11 cellular contexts compared by ENCODE assay signal in genomic region chr3:47082519-47082918, GRCh38.
DNase-seq lines count a peak whose midpoint lies in the region; ATAC-seq, FAIRE-seq and TF ChIP-seq lines count a peak whose summit lies in the region.
"Had no signal": no experiment of that assay in that cellular context is flagged by ENCODE, and none has a peak within 500 bp of the region (broad histone marks: within the 10 kb centered on the region; RNA-seq: fewer than 3 reads in every experiment).

No MANE protein-coding gene starts in this region.

- FAIRE-seq in GM12878 (lab: Jason Lieb, UNC) = peak; percentile 74
- FAIRE-seq in kidney (lab: Jason Lieb, UNC) = no peak

- peak overlapping the region; percentile 34 for H3K27ac Mint-ChIP-seq in activated naive CD8-positive, alpha-beta T cell
- no peak overlapping the region for H3K27ac Mint-ChIP-seq in activated naive CD8-positive, alpha-beta T cell treated with anti-CD3 and anti-CD28 coated beads for 36 hours
- no peak overlapping the region for H3K27ac Mint-ChIP-seq in stimulated activated effector memory CD8-positive, alpha-beta T cell treated with anti-CD3 and anti-CD28 coated beads, Interleukin-12 subunit alpha, Interleukin-12 subunit beta, amount 100 ng/mL, for 72 hours

- H2BK15ac ChIP-seq in IMR-90 (ENCODE audit: low read depth, low read length) = no peak overlapping the region

- peaks cover 21% of the 10 kb centered on the region for H4K20me1 ChIP-seq in IMR-90 (ENCODE audit: insufficient read depth, low read length)
- no peaks in the 10 kb centered on the region; the same call in 1 of the 2 replicates for H4K20me1 ChIP-seq in GM12878 (ENCODE audit: control insufficient read depth, insufficient read depth)

- no peak overlapping the region for H3K4me3 Mint-ChIP-seq in activated naive CD8-positive, alpha-beta T cell
- no peak overlapping the region for H3K4me3 Mint-ChIP-seq in activated naive CD8-positive, alpha-beta T cell treated with anti-CD3 and anti-CD28 coated beads for 36 hours
- H3K4me3 Mint-ChIP-seq in stimulated activated effector memory CD8-positive, alpha-beta T cell treated with anti-CD3 and anti-CD28 coated beads, Interleukin-12 subunit alpha, Interleukin-12 subunit beta, amount 100 ng/mL, for 72 hours = no peak overlapping the region

- peaks cover 20% of the 10 kb centered on the region for H3K36me3 Mint-ChIP-seq in activated naive CD8-positive, alpha-beta T cell
- peaks cover 29% of the 10 kb centered on the region for H3K36me3 Mint-ChIP-seq in activated naive CD8-positive, alpha-beta T cell treated with anti-CD3 and anti-CD28 coated beads for 36 hours
- H3K36me3 Mint-ChIP-seq in stimulated activated effector memory CD8-positive, alpha-beta T cell treated with anti-CD3 and anti-CD28 coated beads, Interleukin-12 subunit alpha, Interleukin-12 subunit beta, amount 100 ng/mL, for 72 hours = peaks cover 98% of the 10 kb centered on the region

- intact Hi-C loops in IMR-90 (cut with micrococcal nuclease) (no loop called here), GM12878 (cut with micrococcal nuclease; ENCODE audit: unreplicated experiment) (loop anchor here (10.0 kb wide), 2 partner anchors 142 to 242 kb away; no protein-coding TSS in a partner anchor), kidney (cut with DNase I) (no loop called here)

- H3K9me3 ChIP-seq in IMR-90 (ENCODE audit: control insufficient read depth, insufficient read depth, low read length) (no peaks in the 10 kb centered on the region), GM12878 (replicated peaks; ENCODE audit: control insufficient read depth, insufficient read depth, low read length) (no peaks in the 10 kb centered on the region), kidney (ENCODE audit: control insufficient read depth in 1 of 2, low read length in 2 of 2) (no peaks in the 10 kb centered on the region)

- POLR2A ChIA-PET in IMR-90 (lab: Charles Lee; ENCODE audit: unreplicated experiment) = no interaction called here
- POLR2A ChIA-PET in GM12878 (lab: Charles Lee) = interaction anchor here (0.7 to 1.6 kb wide), 5 partner anchors 9 to 86 kb away, joined by 3 to 5 read pairs (median 4); no protein-coding TSS in a partner anchor

- H3K27ac ChIP-seq in IMR-90 (ENCODE audit: insufficient read depth, low read length) = no peak overlapping the region
- H3K27ac ChIP-seq in GM12878 (ENCODE audit: control insufficient read depth, insufficient read depth) = 0 out of 2 replicates have a peak overlapping the region, but pooled peaks have one; percentile 4
- H3K27ac ChIP-seq in kidney (ENCODE audit: low read depth in 2 of 2, low read length in 2 of 2) = no peak overlapping the region

- peaks cover 30 to 60% of the 10 kb centered on the region in 2 experiments for H3K79me1 ChIP-seq in IMR-90 (ENCODE audit: low read depth in 1 of 2, low read length in 2 of 2)

- H3K27me3 ChIP-seq in IMR-90 (ENCODE audit: control insufficient read depth, insufficient read depth, low read length) (no peaks in the 10 kb centered on the region), GM12878 (replicated peaks in 1 of 2; ENCODE audit: control insufficient read depth in 2 of 2, insufficient read depth in 2 of 2, low read length in 1 of 2) (no peaks in the 10 kb centered on the region)

- ATAC-seq in IMR-90 (ENCODE audit: low read depth) (peak; percentile 94), GM12878 (peak; percentile 95), HG03175 (IDR thresholded peaks at IDR 0.05; ENCODE audit: unreplicated experiment) (no peak)
- ATAC-seq in stimulated activated effector memory CD8-positive, alpha-beta T cell treated with anti-CD3 and anti-CD28 coated beads, Interleukin-12 subunit alpha, Interleukin-12 subunit beta, amount 100 ng/mL, for 72 hours = peak; percentile 32
- ATAC-seq: Panc1 had no signal

- TF ChIP-seq POLR2A in IMR-90 (IDR thresholded peaks at IDR 0.05; ENCODE audit: low read depth, low read length) (no peak), GM12878 (IDR thresholded peaks at IDR 0.05; ENCODE audit: low read depth, low read length) (no peak)

- peak overlapping the region; percentile 3; the same call in 1 of the 2 replicates for H3K4ac ChIP-seq in IMR-90 (ENCODE audit: low read depth, low read length)

- peak overlapping the region; percentile 10; the same call in 1 of the 2 replicates for H3K18ac ChIP-seq in IMR-90 (ENCODE audit: low read depth, low read length)

- SMC1A ChIA-PET in GM12878 (lab: Charles Lee; ENCODE audit: uncharacterized antibody, unreplicated experiment) = interaction anchor here (0.5 to 2.9 kb wide), 21 partner anchors 9 to 242 kb away, joined by 3 to 17 read pairs (median 4); partner anchors contain the start of gene SETD2

- H3K14ac ChIP-seq in IMR-90 (replicated peaks; ENCODE audit: low read depth, low read length) = peak overlapping the region; percentile 49; the same call in 1 of the 2 replicates

- no peak overlapping the region; a peak in 1 of 4 replicates for H4K8ac ChIP-seq in IMR-90 (ENCODE audit: low read depth in 2 of 2, low read length in 2 of 2)

- no peak for TF ChIP-seq CTCF in IMR-90 (conservative IDR thresholded peaks at IDR 0.05; ENCODE audit: low read depth, low read length)
- TF ChIP-seq CTCF in GM12878 (IDR thresholded peaks at IDR 0.05 in 2 of 3, conservative IDR thresholded peaks at IDR 0.05 in 1 of 3; ENCODE audit: control insufficient read depth in 2 of 3, extremely low read depth in 1 of 3, insufficient read depth in 1 of 3, low read depth in 3 of 3, low read length in 3 of 3) = no peak
- no peak for TF ChIP-seq CTCF in kidney (IDR thresholded peaks at IDR 0.05; ENCODE audit: borderline replicate concordance, extremely low read depth, insufficient read depth)

- CTCF ChIA-PET in IMR-90 (lab: Yijun Ruan, JAX) = interaction anchor here (0.8 to 1.3 kb wide), 5 partner anchors 10 to 66 kb away, joined by 3 to 6 read pairs (median 3); no protein-coding TSS in a partner anchor
- CTCF ChIA-PET in GM12878 (lab: Yijun Ruan, JAX) = interaction anchor here (0.6 to 1.6 kb wide), 12 partner anchors 10 to 288 kb away, joined by 3 to 9 read pairs (median 3); no protein-coding TSS in a partner anchor

- H3K56ac ChIP-seq in IMR-90 (ENCODE audit: extremely low read depth, insufficient read depth, low read length) = no peak overlapping the region

- no peak for TF ChIP-seq EP300 in GM12878 (IDR thresholded peaks at IDR 0.05; ENCODE audit: borderline replicate concordance in 1 of 2, control insufficient read depth in 1 of 2, low read depth in 2 of 2, low read length in 2 of 2)

- peak overlapping the region; percentile 84; the same call in 1 of the 2 replicates for H3K4me2 ChIP-seq in IMR-90 (ENCODE audit: low read depth, low read length)
- peak overlapping the region; percentile 28; the same call in 1 of the 2 replicates for H3K4me2 ChIP-seq in GM12878 (ENCODE audit: control insufficient read depth, insufficient read depth)

- H2BK5ac ChIP-seq in IMR-90 (ENCODE audit: low read depth, low read length, poor library complexity, severe bottlenecking) = peak overlapping the region; percentile 73

- peaks cover 19% of the 10 kb centered on the region for H3K36me3 ChIP-seq in IMR-90 (ENCODE audit: control insufficient read depth, insufficient read depth, low read length)
- H3K36me3 ChIP-seq in GM12878 (ENCODE audit: control insufficient read depth in 2 of 2, insufficient read depth in 2 of 2, low read length in 1 of 2) = peaks cover 6 to 25% of the 10 kb centered on the region in 2 experiments
- H3K36me3 ChIP-seq in kidney (ENCODE audit: control insufficient read depth in 1 of 2, insufficient read depth in 2 of 2, low read length in 2 of 2) = peaks cover 24 to 31% of the 10 kb centered on the region in 2 donors

- peaks cover 9% of the 10 kb centered on the region for H3K9me1 ChIP-seq in IMR-90 (ENCODE audit: insufficient read depth, low read length)

- no peaks in the 10 kb centered on the region for H3K27me3 Mint-ChIP-seq in activated naive CD8-positive, alpha-beta T cell
- no peaks in the 10 kb centered on the region for H3K27me3 Mint-ChIP-seq in activated naive CD8-positive, alpha-beta T cell treated with anti-CD3 and anti-CD28 coated beads for 36 hours

- no peak for DNase-seq in activated naive CD8-positive, alpha-beta T cell treated with anti-CD3 and anti-CD28 coated beads for 36 hours
- DNase-seq in IMR-90 (peak; percentile 89), GM12878 (ENCODE audit: low read depth, low spot score) (peak; percentile 51), kidney (no peak), NCI-H1436 (lab: John Stamatoyannopoulos, UW) (no peak)
- no peak for DNase-seq in stimulated activated effector memory CD8-positive, alpha-beta T cell treated with anti-CD3 and anti-CD28 coated beads, Interleukin-12 subunit alpha, Interleukin-12 subunit beta, amount 100 ng/mL, for 72 hours (ENCODE audit: low spot score in 2 of 2)
- DNase-seq: activated CD4-positive, CD25-positive, alpha-beta regulatory T cell treated with anti-CD3 and anti-CD28 coated beads, Interleukin-2, amount 50 U/mL, for 72 hours; kidney glomerular epithelial cell had no signal

- BruUV-seq in IMR-90 (replicated peaks; lab: Mats Ljungman, UMichigan) (no TSS peak), GM12878 (replicated peaks; lab: Mats Ljungman, UMichigan) (no TSS peak)

- no peak overlapping the region for H4K5ac ChIP-seq in IMR-90 (ENCODE audit: low read depth, low read length)

- H3K79me2 ChIP-seq in GM12878 (ENCODE audit: control insufficient read depth, insufficient read depth, low read length) = peaks cover 8% of the 10 kb centered on the region

- peak overlapping the region; percentile 18; the same call in 1 of the 2 replicates for H3K23ac ChIP-seq in IMR-90 (ENCODE audit: low read depth, low read length)

- H2AK9ac ChIP-seq in IMR-90 (replicated peaks; ENCODE audit: low read depth, low read length, poor library complexity) = no peak overlapping the region

- no peaks in the 10 kb centered on the region for H3K9me3 Mint-ChIP-seq in activated naive CD8-positive, alpha-beta T cell (ENCODE audit: low read depth)
- H3K9me3 Mint-ChIP-seq in activated naive CD8-positive, alpha-beta T cell treated with anti-CD3 and anti-CD28 coated beads for 36 hours = no peaks in the 10 kb centered on the region
- H3K9me3 Mint-ChIP-seq in stimulated activated effector memory CD8-positive, alpha-beta T cell treated with anti-CD3 and anti-CD28 coated beads, Interleukin-12 subunit alpha, Interleukin-12 subunit beta, amount 100 ng/mL, for 72 hours = no peaks in the 10 kb centered on the region

- H2AK5ac ChIP-seq in IMR-90 (ENCODE audit: low read depth, low read length) = no peak overlapping the region

- H3K9ac ChIP-seq in IMR-90 (ENCODE audit: low read depth, low read length) = no peak overlapping the region
- H3K9ac ChIP-seq in GM12878 (ENCODE audit: control insufficient read depth, insufficient read depth, low read length) = no peak overlapping the region
- H3K9ac ChIP-seq in kidney (ENCODE audit: low read length in 2 of 2) = no peak overlapping the region

- peaks cover 10% of the 10 kb centered on the region for H3K4me1 ChIP-seq in IMR-90 (ENCODE audit: control insufficient read depth, insufficient read depth, low read length)
- peaks cover 18% of the 10 kb centered on the region for H3K4me1 ChIP-seq in GM12878 (ENCODE audit: control insufficient read depth, insufficient read depth, low read length)
- H3K4me1 ChIP-seq in kidney (ENCODE audit: control insufficient read depth in 1 of 2, insufficient read depth in 1 of 2, low read depth in 1 of 2, low read length in 2 of 2) = no peaks in the 10 kb centered on the region

- no peak overlapping the region for H2AFZ ChIP-seq in IMR-90 (replicated peaks; ENCODE audit: low read length, poor library complexity)
- H2AFZ ChIP-seq in GM12878 (ENCODE audit: control insufficient read depth, low read depth, low read length) = no peak overlapping the region

- RAD21 ChIA-PET in GM12878 (lab: Charles Lee; ENCODE audit: unreplicated experiment) = interaction anchor here (1.0 to 2.8 kb wide), 5 partner anchors 14 to 241 kb away, joined by 3 to 21 read pairs (median 6); partner anchors contain the start of gene SETD2

- peak overlapping the region; percentile 2; the same call in 1 of the 2 replicates for H2BK20ac ChIP-seq in IMR-90 (ENCODE audit: low read depth, low read length)

- TF ChIP-seq RAD21 in IMR-90 (IDR thresholded peaks at IDR 0.05; ENCODE audit: low read length) (0 out of 2 replicates have a peak, but pooled peaks have one; percentile 1), GM12878 (IDR thresholded peaks at IDR 0.05; ENCODE audit: insufficient read depth, low read depth, low read length) (no peak)

- no peak overlapping the region for H3K4me3 ChIP-seq in IMR-90 (ENCODE audit: insufficient read depth, low read depth, low read length)
- H3K4me3 ChIP-seq in GM12878 = no peak overlapping the region
- H3K4me3 ChIP-seq in kidney (ENCODE audit: low read length in 2 of 2) = no peak overlapping the region

- dilution Hi-C loops in IMR-90 (cut with HindIII; ENCODE audit: low sequenced_read_pairs, unreplicated experiment) = no loop called here

- in situ Hi-C loops in IMR-90 (cut with MboI; ENCODE audit: low sequenced_read_pairs) = no loop called here
- in situ Hi-C loops in GM12878 (cut with MboI) = no loop called here

- H2BK120ac ChIP-seq in IMR-90 (ENCODE audit: low read depth, low read length) = peak overlapping the region; percentile 44

- H4K91ac ChIP-seq in IMR-90 (ENCODE audit: insufficient read depth, low read depth, low read length) = no peak overlapping the region

- H3K4me1 Mint-ChIP-seq in activated naive CD8-positive, alpha-beta T cell (ENCODE audit: low read depth) = peaks cover 23% of the 10 kb centered on the region
- peaks cover 11% of the 10 kb centered on the region for H3K4me1 Mint-ChIP-seq in activated naive CD8-positive, alpha-beta T cell treated with anti-CD3 and anti-CD28 coated beads for 36 hours
- peaks cover 14% of the 10 kb centered on the region for H3K4me1 Mint-ChIP-seq in stimulated activated effector memory CD8-positive, alpha-beta T cell treated with anti-CD3 and anti-CD28 coated beads, Interleukin-12 subunit alpha, Interleukin-12 subunit beta, amount 100 ng/mL, for 72 hours

- WGBS in IMR-90 (ENCODE audit: extremely low coverage in 2 of 2, insufficient read length in 1 of 2), 2 experiments = no CpG with 5 or more reads among the region's 1 CpG
- WGBS in GM12878 (ENCODE audit: insufficient coverage, insufficient replicate concordance, low lambda C conversion rate, missing lambda C conversion rate) = 3% methylated on average over 1 of the region's 1 CpG

Comparison
In these comparisons a context has a peak if more than half of its experiments do, and no peak if none do; other contexts are left out.
1. DNase-seq: peak in IMR-90 (single experiment) and GM12878 (single experiment); none in activated naive CD8-positive, alpha-beta T cell treated with anti-CD3 and anti-CD28 coated beads for 36 hours (single experiment), stimulated activated effector memory CD8-positive, alpha-beta T cell treated with anti-CD3 and anti-CD28 coated beads, Interleukin-12 subunit alpha, Interleukin-12 subunit beta, amount 100 ng/mL, for 72 hours (0 of 2), kidney (single experiment) and NCI-H1436 (single experiment).